In the genomic region with DNA sequence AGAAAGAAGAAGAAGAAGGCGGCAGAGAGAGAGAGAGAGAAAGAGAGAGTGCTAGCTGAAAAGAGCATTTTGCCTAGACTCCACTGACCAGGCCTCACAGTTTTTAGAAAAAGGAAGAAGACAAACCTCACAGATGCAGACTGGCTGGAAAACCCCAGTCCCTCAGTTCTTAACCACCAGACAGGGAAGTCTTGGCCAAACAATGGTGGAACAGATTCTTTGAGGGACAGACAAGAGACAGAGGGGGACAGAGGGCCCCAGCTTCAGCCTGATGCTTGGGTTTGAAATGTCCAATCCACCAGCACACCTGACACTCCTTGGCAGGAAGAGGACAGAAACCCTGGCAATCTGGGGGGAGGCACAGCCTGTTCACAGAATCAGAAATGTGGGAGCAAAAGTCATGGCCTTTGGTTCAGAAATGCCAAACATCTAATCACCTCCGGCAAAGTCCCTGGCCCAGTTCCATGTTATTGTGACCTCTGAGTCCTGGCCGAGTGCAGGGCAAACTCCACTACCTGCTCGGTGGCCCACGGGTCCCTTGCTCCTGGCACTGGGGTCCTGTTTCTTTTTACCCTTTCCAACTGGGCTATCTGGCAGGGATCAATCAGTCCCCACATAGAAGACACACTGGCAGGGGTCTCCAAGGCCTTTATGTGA, we compare ENCODE assay signal across 22 cellular contexts.
DNase-seq lines count a peak whose midpoint lies in the region; ATAC-seq, FAIRE-seq and TF ChIP-seq lines count a peak whose summit lies in the region.
"Had no signal": no experiment of that assay in that cellular context is flagged by ENCODE, and none has a peak within 500 bp of the region (broad histone marks: within the 10 kb centered on the region; RNA-seq: fewer than 3 reads in every experiment).

No MANE protein-coding gene starts in this region.

- H3K9me2 ChIP-seq in Karpas-422 (replicated peaks; ENCODE audit: insufficient read depth, low read length) = no peaks in the 10 kb centered on the region
- H3K9me2 ChIP-seq: SK-N-SH had no signal

- H2AFZ ChIP-seq in OCI-LY3 (ENCODE audit: low read depth, low read length) = no peak overlapping the region
- H2AFZ ChIP-seq in HepG2 (ENCODE audit: low read length) = no peak overlapping the region
- no peak overlapping the region for H2AFZ ChIP-seq in Karpas-422 (ENCODE audit: low read length)

- no peaks in the 10 kb centered on the region for H3K9me3 ChIP-seq in OCI-LY3 (ENCODE audit: insufficient read depth, low read length)
- H3K9me3 ChIP-seq in HepG2 (ENCODE audit: low read length) = no peaks in the 10 kb centered on the region
- H3K9me3 ChIP-seq in upper lobe of right lung = no peaks in the 10 kb centered on the region
- no peaks in the 10 kb centered on the region for H3K9me3 ChIP-seq in Karpas-422 (ENCODE audit: low read length)
- H3K9me3 ChIP-seq: neutrophil, SK-N-SH, tibial nerve had no signal

- TF ChIP-seq CTCF in OCI-LY3 (IDR thresholded peaks at IDR 0.05; ENCODE audit: low read depth, low read length) = no peak
- no peak for TF ChIP-seq CTCF in HepG2 (CRISPR knock-in tag; IDR thresholded peaks at IDR 0.05)
- TF ChIP-seq CTCF in upper lobe of right lung (IDR thresholded peaks at IDR 0.05) = no peak

- H3K27me3 ChIP-seq in OCI-LY3 (ENCODE audit: low read depth, low read length) = peaks cover 26% of the 10 kb centered on the region
- H3K27me3 ChIP-seq in HepG2 (ENCODE audit: control insufficient read depth in 1 of 2, insufficient read depth in 2 of 2, low read length in 2 of 2) = peaks cover 0 to 7% of the 10 kb centered on the region in 2 experiments; a peak in 1 of 5 replicates
- no peaks in the 10 kb centered on the region for H3K27me3 ChIP-seq in upper lobe of right lung
- no peaks in the 10 kb centered on the region for H3K27me3 ChIP-seq in Karpas-422 (ENCODE audit: low read length)
- H3K27me3 ChIP-seq: neutrophil, tibial nerve had no signal

- no TSS peak for BruUV-seq in HepG2 (replicated peaks; lab: Mats Ljungman, UMichigan)

- DNase-seq in SIG-M5 treated with dmso at 0.1 percent for 504 hours (lab: John Stamatoyannopoulos, UW; ENCODE audit: unreplicated experiment) = peak; percentile 4
- DNase-seq in SIG-M5 (lab: John Stamatoyannopoulos, UW) = no peak
- no peak for DNase-seq in HepG2 (ENCODE audit: low spot score)
- DNase-seq in upper lobe of right lung = no peak
- no peak for DNase-seq in Karpas-422
- no peak for DNase-seq in NCI-H128 (lab: John Stamatoyannopoulos, UW; ENCODE audit: unreplicated experiment)
- DNase-seq: activated CD4-positive, alpha-beta memory T cell treated with anti-CD3 and anti-CD28 coated beads, Interleukin-2, amount 10 ng/mL, durations not matched to agents 7 days and 5 days; activated naive CD8-positive, alpha-beta T cell treated with anti-CD3 and anti-CD28 coated beads, Interleukin-2, amount 10 ng/mL, durations not matched to agents 7 days and 5 days; activated T-cell treated with anti-CD3 and anti-CD28 coated beads, Interleukin-2, amount 50 U/mL, for 72 hours; CD8-positive, alpha-beta memory T cell; head of caudate nucleus; islet precursor cell; NCI-H2029 treated with DMSO at 0.1 percent for 48 hours; NCI-H510A treated with DMSO at 0.1 percent for 48 hours; SK-N-SH; stimulated activated CD4-positive, alpha-beta T cell treated with anti-CD3 and anti-CD28 coated beads, Interleukin-4, amount 100 ng/mL, for 4 hours had no signal

- no peak for TF ChIP-seq EP300 in HepG2 (IDR thresholded peaks at IDR 0.05; ENCODE audit: low read depth in 2 of 2, low read length in 2 of 2)
- no peak for TF ChIP-seq EP300 in HepG2 (CRISPR knock-in tag; IDR thresholded peaks at IDR 0.05; ENCODE audit: borderline replicate concordance)

- POLR2A ChIA-PET in HepG2 (lab: Yijun Ruan, JAX) = no interaction called here

- WGBS in HepG2 (ENCODE audit: low lambda C conversion rate) = 23% methylated on average over 5 of the region's 5 CpGs

- intact Hi-C loops in HepG2 (cut with micrococcal nuclease; ENCODE audit: unreplicated experiment) = no loop called here
- intact Hi-C loops in upper lobe of right lung (cut with DNase I) = no loop called here

- H3K9ac ChIP-seq in OCI-LY3 (ENCODE audit: low read length) (peak overlapping the region; percentile 29; the same call in 1 of the 2 replicates), HepG2 (ENCODE audit: insufficient read depth, low read depth, low read length) (no peak overlapping the region), Karpas-422 (ENCODE audit: low read length) (no peak overlapping the region)
- H3K9ac ChIP-seq: SK-N-SH had no signal

- ATAC-seq in HepG2 (peak; percentile 35; the same call in 1 of the 3 replicates), upper lobe of right lung (peak; percentile 19), GM21367 (IDR thresholded peaks at IDR 0.05; ENCODE audit: unreplicated experiment) (no peak)
- ATAC-seq: activated T-cell treated with anti-CD3 and anti-CD28 coated beads, Interleukin-2, amount 50 U/mL, for 72 hours; sciatic nerve had no signal

- TF ChIP-seq RAD21 in HepG2 (CRISPR knock-in tag; IDR thresholded peaks at IDR 0.05) = no peak

- no peak overlapping the region for H3K4me3 ChIP-seq in OCI-LY3 (ENCODE audit: low read length)
- no peak overlapping the region for H3K4me3 ChIP-seq in HepG2 (replicated peaks in 1 of 3; ENCODE audit: insufficient read depth in 1 of 3, low read depth in 2 of 3, low read length in 3 of 3)
- no peak overlapping the region for H3K4me3 ChIP-seq in upper lobe of right lung
- no peak overlapping the region for H3K4me3 ChIP-seq in Karpas-422 (ENCODE audit: low read length)
- H3K4me3 ChIP-seq: tibial nerve had no signal

- no peak for FAIRE-seq in HepG2 (lab: Jason Lieb, UNC)
- FAIRE-seq: TTC549 had no signal

- H3K4me1 ChIP-seq in OCI-LY3 (ENCODE audit: low read length) (peaks cover 49% of the 10 kb centered on the region), HepG2 (ENCODE audit: insufficient read depth, low read length) (peaks cover 9% of the 10 kb centered on the region; the same call in 1 of the 2 replicates), upper lobe of right lung (peaks cover 12% of the 10 kb centered on the region), Karpas-422 (ENCODE audit: low read length) (no peaks in the 10 kb centered on the region)

- CTCF ChIA-PET in HepG2 (lab: Yijun Ruan, JAX; ENCODE audit: low intra/inter-chr PET ratio, low total read pairs) = no interaction called here

- no peaks in the 10 kb centered on the region for H4K20me1 ChIP-seq in OCI-LY3 (ENCODE audit: insufficient read depth, low read length)
- H4K20me1 ChIP-seq in HepG2 (ENCODE audit: insufficient read depth, low read length) = no peaks in the 10 kb centered on the region
- no peaks in the 10 kb centered on the region for H4K20me1 ChIP-seq in Karpas-422 (ENCODE audit: insufficient read depth, low read depth, low read length)

- H3K36me3 ChIP-seq in OCI-LY3 (replicated peaks; ENCODE audit: low read depth, low read length) (no peaks in the 10 kb centered on the region), HepG2 (replicated peaks in 1 of 2; ENCODE audit: control insufficient read depth in 1 of 2, insufficient read depth in 2 of 2, low read length in 2 of 2) (no peaks in the 10 kb centered on the region), upper lobe of right lung (no peaks in the 10 kb centered on the region), Karpas-422 (ENCODE audit: insufficient read depth, low read length) (no peaks in the 10 kb centered on the region)
- H3K36me3 ChIP-seq: neutrophil, tibial nerve had no signal

- H3K27ac ChIP-seq in OCI-LY3 (ENCODE audit: low read length) (peak overlapping the region; percentile 51), HepG2 (ENCODE audit: extremely low read length, insufficient read depth, low read length) (no peak overlapping the region), upper lobe of right lung (no peak overlapping the region), Karpas-422 (ENCODE audit: low read length) (no peak overlapping the region)
- H3K27ac ChIP-seq: neutrophil, tibial nerve had no signal

- H3K79me2 ChIP-seq in OCI-LY3 (ENCODE audit: low read length) (no peaks in the 10 kb centered on the region), HepG2 (ENCODE audit: insufficient read depth, low read length) (no peaks in the 10 kb centered on the region), Karpas-422 (ENCODE audit: low read length) (no peaks in the 10 kb centered on the region)

- TF ChIP-seq POLR2A in HepG2 (IDR thresholded peaks at IDR 0.05; ENCODE audit: insufficient read depth in 1 of 2, low read depth in 2 of 2, low read length in 2 of 2) = no peak

- H3K4me2 ChIP-seq in OCI-LY3 (ENCODE audit: low read length) (peak overlapping the region; percentile 48), HepG2 (ENCODE audit: low read depth, low read length) (no peak overlapping the region), Karpas-422 (ENCODE audit: low read depth, low read length, poor library complexity, severe bottlenecking) (no peak overlapping the region)
- H3K4me2 ChIP-seq: SK-N-SH had no signal

- in situ Hi-C loops in HepG2 (cut with HindIII; ENCODE audit: extremely low pct_ligation_motif_present, low pct_unique_long_range_greater_than_20kb) = no loop called here

TF ChIP-seq in HepG2, 621 proteins besides CTCF, POLR2A, EP300 and RAD21:
- TF ChIP-seq FOXC1 (CRISPR knock-in tag; IDR thresholded peaks at IDR 0.05; ENCODE audit: borderline replicate concordance) = no peak
- peak; percentile 33; the same call in 1 of the 2 replicates for TF ChIP-seq SALL1 (CRISPR knock-in tag; IDR thresholded peaks at IDR 0.05)
- TF ChIP-seq HNF4A (CRISPR knock-in tag; IDR thresholded peaks at IDR 0.05) = peak; percentile 46
